Comparison of ENCODE assay signal across 8 cellular contexts in the genomic region with DNA sequence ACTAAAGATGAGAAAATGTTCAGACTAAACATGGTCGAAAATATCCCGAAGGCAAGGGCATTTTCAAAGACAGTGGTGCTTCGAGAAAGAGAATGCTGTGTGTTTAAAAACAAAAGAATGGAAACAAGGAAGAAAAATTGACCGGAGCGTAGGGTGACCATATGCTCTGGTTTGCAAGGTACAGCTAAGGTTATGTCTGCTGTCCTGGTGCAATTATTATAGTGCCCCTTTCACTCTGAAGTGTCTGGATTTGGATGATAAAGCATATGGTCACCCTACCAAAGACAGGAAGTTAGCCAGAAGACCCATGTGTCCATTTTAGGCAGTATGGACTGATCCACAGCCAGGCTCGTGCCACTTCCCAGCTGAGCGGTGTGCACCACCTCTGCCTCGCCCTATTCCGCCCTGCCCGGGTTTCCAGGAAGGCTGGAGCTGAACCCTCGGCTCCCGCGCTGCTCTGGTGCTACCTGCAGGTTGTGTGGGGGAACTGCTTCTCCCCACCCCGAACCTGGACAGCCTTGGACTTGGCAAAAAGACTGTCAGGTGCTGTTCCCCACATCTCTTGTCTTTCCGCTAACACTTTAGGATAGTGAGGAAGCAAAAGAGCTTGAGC. TPM values are rescaled to one million over a fixed set of nuclear protein-coding genes. Genes with fewer than 3 reads are reported as not detected.
DNase-seq lines count a peak whose midpoint lies in the region; ATAC-seq, FAIRE-seq and TF ChIP-seq lines count a peak whose summit lies in the region.

No MANE protein-coding gene starts in this region.

- whole genome bisulfite sequencing in K562 (ENCODE audit: insufficient coverage, low coverage, missing lambda C conversion rate): 2% methylated on average over 15 of the region's 15 CpGs

- no peak overlapping the region for H3K9ac ChIP-seq in K562 (ENCODE audit: insufficient read depth in 1 of 2, low read depth in 2 of 2, low read length in 2 of 2)

- H3K4me2 ChIP-seq in K562 (ENCODE audit: insufficient read depth, low read length): peak overlapping the region; percentile 51

- DNase-seq in COR-L47 (lab: John Stamatoyannopoulos, UW) (peak; percentile 61), H7 (peak; percentile 90), NOMO-1 (lab: John Stamatoyannopoulos, UW; ENCODE audit: unreplicated experiment in 2 of 2) (peak; percentile 39 to 43), K562 (ENCODE audit: extremely low read depth in 1 of 4, low spot score in 3 of 4) (peak; percentile 68 to 78 (median 73)), lung microvascular endothelial cell (ENCODE audit: low read depth in 2 of 2) (peak; percentile 19 to 50), NCI-H187 (lab: John Stamatoyannopoulos, UW) (no peak)

- H3K4me1 ChIP-seq in K562 (replicated peaks in 1 of 2; ENCODE audit: control insufficient read depth in 2 of 2, insufficient read depth in 2 of 2, low read length in 2 of 2): peaks cover 0 to 4% of the 10 kb centered on the region in 2 experiments; a peak in 2 of 5 replicates

- POLR2A ChIA-PET in K562 (lab: Yijun Ruan, JAX): interaction anchor here (0.6 to 0.7 kb wide), 2 partner anchors 142 to 265 kb away, joined by 3 read pairs; no protein-coding TSS in a partner anchor

- BruUV-seq in K562 (replicated peaks; lab: Mats Ljungman, UMichigan): no TSS peak

- H2AFZ ChIP-seq in K562 (ENCODE audit: low read depth, low read length): no peak overlapping the region; the same call in 1 of the 2 replicates

- no peaks in the 10 kb centered on the region for H3K9me1 ChIP-seq in K562 (ENCODE audit: control insufficient read depth, insufficient read depth, low read length)

- no peak overlapping the region for H3K27ac ChIP-seq in K562 (ENCODE audit: extremely low read depth, low read depth, low read length)

- peak; percentile 61 to 87 for TF ChIP-seq RAD21 in K562 (CRISPR knock-in tag; conservative IDR thresholded peaks at IDR 0.05 in 1 of 2, IDR thresholded peaks at IDR 0.05 in 1 of 2)

- peak; percentile 72 for FAIRE-seq in K562 (lab: Jason Lieb, UNC)

- TF ChIP-seq CTCF in K562 (IDR thresholded peaks at IDR 0.05 in 2 of 3, conservative IDR thresholded peaks at IDR 0.05 in 1 of 3; ENCODE audit: insufficient read depth in 2 of 3, low read depth in 1 of 3, low read length in 3 of 3): peak; percentile 75 to 78 (median 78)

- TF ChIP-seq EP300 in K562 (IDR thresholded peaks at IDR 0.05; ENCODE audit: low read length): no peak

- ATAC-seq in K562: peak; percentile 99
- ATAC-seq in GM18502 (IDR thresholded peaks at IDR 0.05; ENCODE audit: poor library complexity, unreplicated experiment): no peak
- ATAC-seq in GM18511 (IDR thresholded peaks at IDR 0.05; ENCODE audit: unreplicated experiment): no peak

- in situ Hi-C loops in K562 (cut with MboI): loop anchor here (5.0 to 10.0 kb wide), 3 partner anchors 86 to 1243 kb away; no protein-coding TSS in a partner anchor

- intact Hi-C loops in K562 (cut with micrococcal nuclease): no loop called here

- H3K4me3 ChIP-seq in H7 (ENCODE audit: insufficient read depth, low read depth, low read length): no peak overlapping the region
- H3K4me3 ChIP-seq in K562: no peak overlapping the region

- TF ChIP-seq POLR2A in K562 (conservative IDR thresholded peaks at IDR 0.05): no peak

- no peaks in the 10 kb centered on the region for H3K36me3 ChIP-seq in H7 (replicated peaks; ENCODE audit: control insufficient read depth, insufficient read depth, low read length)
- no peaks in the 10 kb centered on the region for H3K36me3 ChIP-seq in K562 (ENCODE audit: control insufficient read depth, insufficient read depth, low read length)

- H4K20me1 ChIP-seq in K562 (replicated peaks; ENCODE audit: control insufficient read depth, insufficient read depth, low read length): no peaks in the 10 kb centered on the region

- H3K27me3 ChIP-seq in H7 (ENCODE audit: control insufficient read depth, insufficient read depth, low read length) (no peaks in the 10 kb centered on the region), K562 (ENCODE audit: control insufficient read depth in 2 of 2, insufficient read depth in 2 of 2, low read length in 2 of 2) (peaks cover 8 to 20% of the 10 kb centered on the region in 2 experiments)

- H3K9me3 ChIP-seq in K562 (replicated peaks; ENCODE audit: control insufficient read depth, insufficient read depth, low read depth, low read length): no peaks in the 10 kb centered on the region

- CTCF ChIA-PET in K562 (lab: Yijun Ruan, JAX; ENCODE audit: low intra/inter-chr PET ratio): interaction anchor here (0.7 to 0.8 kb wide), 2 partner anchors 279 to 397 kb away, joined by 3 read pairs; no protein-coding TSS in a partner anchor

- no peaks in the 10 kb centered on the region for H3K79me2 ChIP-seq in K562 (ENCODE audit: control insufficient read depth, insufficient read depth, low read length)

RNA-seq across cellular contexts. Expression of a gene that starts 25.2 kb away (rescaled TPM):
- 0.28 and 1.1 TPM in 2 replicates for total RNA-seq in H7 (2014; rRNA removed; shearing (Covaris generic))
- total RNA-seq in K562 (2011; cell fraction: chromatin; rRNA removed; ENCODE audit: low replicate concordance): not detected in 2 replicates
- total RNA-seq in K562 (2011; cell fraction: nucleolus; rRNA removed): not detected in 2 replicates
- total RNA-seq in K562 (2011; cell fraction: nucleoplasm; rRNA removed): not detected in 2 replicates
- not detected in 2 replicates for total RNA-seq in K562 (2014; rRNA removed)
- not detected in 2 replicates for total RNA-seq in K562 (2014; rRNA removed; fragmentation: Illumina TruSeq; extraction: Trizol)
- not detected in 2 replicates for total RNA-seq in K562 (2015; rRNA removed; fragmentation: Illumina TruSeq; extraction: Trizol)
- not detected in 2 replicates for total RNA-seq in K562 (2021)
- polyA plus RNA-seq in K562 (2011; rRNA removed): not detected in 2 replicates
- not detected in 2 replicates for polyA plus RNA-seq in K562 (2011; cell fraction: cytosol; rRNA removed)
- not detected in 2 replicates for polyA plus RNA-seq in K562 (2011; cell fraction: nucleus; rRNA removed)
- not detected in 2 replicates for polyA plus RNA-seq in K562 (2012)
- not detected in 2 replicates for polyA plus RNA-seq in K562 (2014; fragmentation: Illumina TruSeq; extraction: Trizol)
- not detected for polyA plus RNA-seq in K562 (2014; fragmentation: Nextera tagmentation; extraction: Ambion mirVana)
- not detected in 2 replicates for polyA plus RNA-seq in K562 (2014; rRNA removed)
- polyA minus RNA-seq in K562 (2011; rRNA and poly(A)+ RNA removed): not detected in 2 replicates
- not detected in 2 replicates for polyA minus RNA-seq in K562 (2011; cell fraction: cytosol; rRNA and poly(A)+ RNA removed)
- not detected in 2 replicates for polyA minus RNA-seq in K562 (2011; cell fraction: nucleus; rRNA and poly(A)+ RNA removed)
- total RNA-seq in lung microvascular endothelial cell: not detected in 2 replicates

RNA-seq across cellular contexts. Expression of a gene that starts 28.0 kb away (rescaled TPM):
- 125 and 169 TPM in 2 replicates for total RNA-seq in H7 (2014; rRNA removed; shearing (Covaris generic))
- total RNA-seq in K562 (2011; cell fraction: chromatin; rRNA removed; ENCODE audit: low replicate concordance): 37.7 and 74.6 TPM in 2 replicates
- 69.5 and 77.8 TPM in 2 replicates for total RNA-seq in K562 (2011; cell fraction: nucleolus; rRNA removed)
- total RNA-seq in K562 (2011; cell fraction: nucleoplasm; rRNA removed): 44.1 and 45.0 TPM in 2 replicates
- total RNA-seq in K562 (2014; rRNA removed) (137 and 140 TPM in 2 replicates), K562 (2014; rRNA removed; fragmentation: Illumina TruSeq; extraction: Trizol) (35.6 and 50.0 TPM in 2 replicates), K562 (2015; rRNA removed; fragmentation: Illumina TruSeq; extraction: Trizol) (63.2 and 63.9 TPM in 2 replicates), K562 (2021) (104 and 112 TPM in 2 replicates), lung microvascular endothelial cell (57.1 and 70.6 TPM in 2 replicates)
- polyA plus RNA-seq in K562 (2011; rRNA removed) (77.1 and 77.6 TPM in 2 replicates), K562 (2014; fragmentation: Illumina TruSeq; extraction: Trizol) (43.9 and 64.1 TPM in 2 replicates), K562 (2014; fragmentation: Nextera tagmentation; extraction: Ambion mirVana) (10 to 100 TPM; 20.4 to 39.2 TPM), K562 (2014; rRNA removed) (124 and 138 TPM in 2 replicates)
- polyA plus RNA-seq in K562 (2011; cell fraction: cytosol; rRNA removed): 125 and 225 TPM in 2 replicates
- 190 and 266 TPM in 2 replicates for polyA plus RNA-seq in K562 (2011; cell fraction: nucleus; rRNA removed)
- polyA plus RNA-seq in K562 (2012): 85.8 and 110 TPM in 2 replicates
- polyA minus RNA-seq in K562 (2011; rRNA and poly(A)+ RNA removed): 19.7 and 25.0 TPM in 2 replicates
- 25.5 and 34.4 TPM in 2 replicates for polyA minus RNA-seq in K562 (2011; cell fraction: cytosol; rRNA and poly(A)+ RNA removed)
- polyA minus RNA-seq in K562 (2011; cell fraction: nucleus; rRNA and poly(A)+ RNA removed): 14.5 and 15.6 TPM in 2 replicates

RNA-seq across cellular contexts. Expression of a gene that starts 39.0 kb away (rescaled TPM):
- 14.7 and 23.8 TPM in 2 replicates for total RNA-seq in H7 (2014; rRNA removed; shearing (Covaris generic))
- 11.2 and 20.7 TPM in 2 replicates for total RNA-seq in K562 (2011; cell fraction: chromatin; rRNA removed; ENCODE audit: low replicate concordance)
- total RNA-seq in K562 (2011; cell fraction: nucleolus; rRNA removed): 8.3 and 11.8 TPM in 2 replicates
- 11.4 and 13.4 TPM in 2 replicates for total RNA-seq in K562 (2011; cell fraction: nucleoplasm; rRNA removed)
- total RNA-seq in K562 (2014; rRNA removed) (2.5 and 3.2 TPM in 2 replicates), K562 (2014; rRNA removed; fragmentation: Illumina TruSeq; extraction: Trizol) (0.80 and 1.4 TPM in 2 replicates), K562 (2015; rRNA removed; fragmentation: Illumina TruSeq; extraction: Trizol) (1.6 and 2.4 TPM in 2 replicates), K562 (2021) (3.7 and 4.9 TPM in 2 replicates), lung microvascular endothelial cell (7.0 and 13.3 TPM in 2 replicates)
- polyA plus RNA-seq in K562 (2011; rRNA removed) (4.3 and 6.1 TPM in 2 replicates), K562 (2014; fragmentation: Illumina TruSeq; extraction: Trizol) (1.7 and 3.1 TPM in 2 replicates), K562 (2014; fragmentation: Nextera tagmentation; extraction: Ambion mirVana) (under 1 TPM; 0.14 to 0.28 TPM), K562 (2014; rRNA removed) (4.0 and 7.1 TPM in 2 replicates)
- polyA plus RNA-seq in K562 (2011; cell fraction: cytosol; rRNA removed): 3.5 and 5.2 TPM in 2 replicates
- polyA plus RNA-seq in K562 (2011; cell fraction: nucleus; rRNA removed): 46.3 and 51.2 TPM in 2 replicates
- 5.2 and 14.4 TPM in 2 replicates for polyA plus RNA-seq in K562 (2012)
- polyA minus RNA-seq in K562 (2011; rRNA and poly(A)+ RNA removed): 0.32 and 1.8 TPM in 2 replicates
- 1.5 TPM in 1 of 2 replicates, not detected in the other for polyA minus RNA-seq in K562 (2011; cell fraction: cytosol; rRNA and poly(A)+ RNA removed)
- 7.0 and 9.9 TPM in 2 replicates for polyA minus RNA-seq in K562 (2011; cell fraction: nucleus; rRNA and poly(A)+ RNA removed)

RNA-seq across cellular contexts. Expression of a gene that starts 49.8 kb away (rescaled TPM):
- 0.07 and 0.24 TPM in 2 replicates for total RNA-seq in H7 (2014; rRNA removed; shearing (Covaris generic))
- total RNA-seq in K562 (2011; cell fraction: chromatin; rRNA removed; ENCODE audit: low replicate concordance): not detected in 2 replicates
- total RNA-seq in K562 (2011; cell fraction: nucleolus; rRNA removed): not detected in 2 replicates
- total RNA-seq in K562 (2011; cell fraction: nucleoplasm; rRNA removed): not detected in 2 replicates
- not detected in 2 replicates for total RNA-seq in K562 (2014; rRNA removed)
- total RNA-seq in K562 (2014; rRNA removed; fragmentation: Illumina TruSeq; extraction: Trizol): not detected in 2 replicates
- total RNA-seq in K562 (2015; rRNA removed; fragmentation: Illumina TruSeq; extraction: Trizol): not detected in 2 replicates
- total RNA-seq in K562 (2021): not detected in 2 replicates
- polyA plus RNA-seq in K562 (2011; rRNA removed): not detected in 2 replicates
- polyA plus RNA-seq in K562 (2011; cell fraction: cytosol; rRNA removed): not detected in 2 replicates
- polyA plus RNA-seq in K562 (2011; cell fraction: nucleus; rRNA removed): not detected in 2 replicates
- polyA plus RNA-seq in K562 (2012): not detected in 2 replicates
- not detected in 2 replicates for polyA plus RNA-seq in K562 (2014; fragmentation: Illumina TruSeq; extraction: Trizol)
- polyA plus RNA-seq in K562 (2014; fragmentation: Nextera tagmentation; extraction: Ambion mirVana): not detected
- polyA plus RNA-seq in K562 (2014; rRNA removed): not detected in 2 replicates
- not detected in 2 replicates for polyA minus RNA-seq in K562 (2011; rRNA and poly(A)+ RNA removed)
- polyA minus RNA-seq in K562 (2011; cell fraction: cytosol; rRNA and poly(A)+ RNA removed): not detected in 2 replicates
- polyA minus RNA-seq in K562 (2011; cell fraction: nucleus; rRNA and poly(A)+ RNA removed): not detected in 2 replicates
- total RNA-seq in lung microvascular endothelial cell: not detected in 2 replicates

Comparison
In these comparisons a context has a peak if more than half of its experiments do, and no peak if none do; other contexts are left out.
1. DNase-seq: peak in COR-L47 (single experiment), H7 (single experiment), NOMO-1 (2 of 2), K562 (4 of 4) and lung microvascular endothelial cell (2 of 2); none in NCI-H187 (0 of 2).